Comparison of ENCODE assay signal across 13 cellular contexts in genomic region chr4:40559585-40560465, GRCh38.
DNase-seq lines count a peak whose midpoint lies in the region; ATAC-seq and TF ChIP-seq lines count a peak whose summit lies in the region.
"Had no signal": no experiment of that assay in that cellular context is flagged by ENCODE, and none has a peak within 500 bp of the region (broad histone marks: within the 10 kb centered on the region; RNA-seq: fewer than 3 reads in every experiment).

No MANE protein-coding gene starts in this region.

- TF ChIP-seq CTCF in testis (IDR thresholded peaks at IDR 0.05) (no peak), nephron progenitor cell (IDR thresholded peaks at IDR 0.05) (no peak), ascending aorta (IDR thresholded peaks at IDR 0.05) (no peak)

- ATAC-seq in activated CD8-positive, alpha-beta memory T cell treated with anti-CD3 and anti-CD28 coated beads, Interleukin-2, amount 10 ng/mL, durations not matched to agents 7 days and 5 days: peak; percentile 23
- ATAC-seq in HG02981 (IDR thresholded peaks at IDR 0.05; ENCODE audit: unreplicated experiment): peak; percentile 69
- no peak for ATAC-seq in HG03095 (IDR thresholded peaks at IDR 0.05; ENCODE audit: unreplicated experiment)

- no peaks in the 10 kb centered on the region for H3K36me3 ChIP-seq in testis (ENCODE audit: low read depth, missing control alignments)
- no peaks in the 10 kb centered on the region for H3K36me3 ChIP-seq in ascending aorta
- H3K36me3 ChIP-seq: brain microvascular endothelial cell had no signal

- peaks cover 14% of the 10 kb centered on the region for H3K4me1 ChIP-seq in testis
- no peaks in the 10 kb centered on the region for H3K4me1 ChIP-seq in ascending aorta

- 40% methylated on average over 5 of the region's 5 CpGs for WGBS in testis, 2 donors

- no peak overlapping the region for H3K4me3 Mint-ChIP-seq in activated CD8-positive, alpha-beta memory T cell treated with anti-CD3 and anti-CD28 coated beads, Interleukin-2, amount 10 ng/mL, durations not matched to agents 7 days and 5 days
- no peak overlapping the region for H3K4me3 Mint-ChIP-seq in dendritic cell treated with granulocyte-macrophage colony-stimulating factor and Interleukin-4, amounts not matched to agents 40 ng/mL and 50 ng/mL, for 4 days
- H3K4me3 Mint-ChIP-seq in nephron progenitor cell: no peak overlapping the region

- H3K27me3 ChIP-seq in testis: no peaks in the 10 kb centered on the region
- H3K27me3 ChIP-seq in ascending aorta: no peaks in the 10 kb centered on the region
- H3K27me3 ChIP-seq: brain microvascular endothelial cell had no signal

- H3K27me3 Mint-ChIP-seq in activated CD8-positive, alpha-beta memory T cell treated with anti-CD3 and anti-CD28 coated beads, Interleukin-2, amount 10 ng/mL, durations not matched to agents 7 days and 5 days: peaks cover 2% of the 10 kb centered on the region
- no peaks in the 10 kb centered on the region for H3K27me3 Mint-ChIP-seq in dendritic cell treated with granulocyte-macrophage colony-stimulating factor and Interleukin-4, amounts not matched to agents 40 ng/mL and 50 ng/mL, for 4 days
- no peaks in the 10 kb centered on the region for H3K27me3 Mint-ChIP-seq in nephron progenitor cell (ENCODE audit: low read depth, poor library complexity)

- H3K27ac Mint-ChIP-seq in activated CD8-positive, alpha-beta memory T cell treated with anti-CD3 and anti-CD28 coated beads, Interleukin-2, amount 10 ng/mL, durations not matched to agents 7 days and 5 days: no peak overlapping the region
- H3K27ac Mint-ChIP-seq in dendritic cell treated with granulocyte-macrophage colony-stimulating factor and Interleukin-4, amounts not matched to agents 40 ng/mL and 50 ng/mL, for 4 days: peak overlapping the region; percentile 87
- no peak overlapping the region for H3K27ac Mint-ChIP-seq in nephron progenitor cell

- H3K4me1 Mint-ChIP-seq in activated CD8-positive, alpha-beta memory T cell treated with anti-CD3 and anti-CD28 coated beads, Interleukin-2, amount 10 ng/mL, durations not matched to agents 7 days and 5 days: peaks cover 30% of the 10 kb centered on the region
- peaks cover 68% of the 10 kb centered on the region for H3K4me1 Mint-ChIP-seq in dendritic cell treated with granulocyte-macrophage colony-stimulating factor and Interleukin-4, amounts not matched to agents 40 ng/mL and 50 ng/mL, for 4 days (ENCODE audit: low read depth)
- H3K4me1 Mint-ChIP-seq in nephron progenitor cell: peaks cover 36% of the 10 kb centered on the region

- H3K9me3 ChIP-seq in testis: no peaks in the 10 kb centered on the region
- H3K9me3 ChIP-seq in ascending aorta: no peaks in the 10 kb centered on the region

- no peak for DNase-seq in activated CD8-positive, alpha-beta memory T cell treated with anti-CD3 and anti-CD28 coated beads, Interleukin-2, amount 10 ng/mL, durations not matched to agents 7 days and 5 days
- no peak for DNase-seq in activated CD8-positive, alpha-beta memory T cell treated with anti-CD3 and anti-CD28 coated beads, Interleukin-2, amount 50 U/mL, for 48 hours
- peak; percentile 37 for DNase-seq in testis
- DNase-seq in nephron progenitor cell: no peak
- no peak for DNase-seq in ascending aorta (ENCODE audit: low spot score in 2 of 2)
- DNase-seq: activated CD4-positive, CD25-positive, alpha-beta regulatory T cell treated with anti-CD3 and anti-CD28 coated beads, Interleukin-2, amount 50 U/mL, for 72 hours; brain microvascular endothelial cell; glutamatergic neuron; NCI-H774; stimulated activated naive CD4-positive, alpha-beta T cell had no signal

- intact Hi-C loops in dendritic cell treated with granulocyte-macrophage colony-stimulating factor and Interleukin-4, amounts not matched to agents 40 ng/mL and 50 ng/mL, for 4 days (cut with micrococcal nuclease): loop anchor here (5.0 kb wide), 1 partner anchor 67 kb away; the partner anchor contains the start of gene RBM47
- intact Hi-C loops in testis (cut with DNase I; ENCODE audit: low total_unique reads) (no loop called here), ascending aorta (cut with DNase I) (no loop called here)

- peaks cover 2% of the 10 kb centered on the region for H3K36me3 Mint-ChIP-seq in activated CD8-positive, alpha-beta memory T cell treated with anti-CD3 and anti-CD28 coated beads, Interleukin-2, amount 10 ng/mL, durations not matched to agents 7 days and 5 days
- peaks cover 60% of the 10 kb centered on the region for H3K36me3 Mint-ChIP-seq in dendritic cell treated with granulocyte-macrophage colony-stimulating factor and Interleukin-4, amounts not matched to agents 40 ng/mL and 50 ng/mL, for 4 days (ENCODE audit: low read depth)
- no peaks in the 10 kb centered on the region for H3K36me3 Mint-ChIP-seq in nephron progenitor cell (ENCODE audit: low read depth)

- no peaks in the 10 kb centered on the region for H3K9me3 Mint-ChIP-seq in activated CD8-positive, alpha-beta memory T cell treated with anti-CD3 and anti-CD28 coated beads, Interleukin-2, amount 10 ng/mL, durations not matched to agents 7 days and 5 days (ENCODE audit: low read depth)
- H3K9me3 Mint-ChIP-seq in dendritic cell treated with granulocyte-macrophage colony-stimulating factor and Interleukin-4, amounts not matched to agents 40 ng/mL and 50 ng/mL, for 4 days: no peaks in the 10 kb centered on the region
- no peaks in the 10 kb centered on the region for H3K9me3 Mint-ChIP-seq in nephron progenitor cell

- CTCF ChIA-PET in activated CD8-positive, alpha-beta memory T cell treated with anti-CD3 and anti-CD28 coated beads, Interleukin-2, amount 10 ng/mL, durations not matched to agents 7 days and 5 days (lab: Charles Lee): interaction anchor here (0.6 kb wide), 1 partner anchor 116 kb away, joined by 3 read pairs; no protein-coding TSS in a partner anchor

- H3K4me3 ChIP-seq in testis (no peak overlapping the region), ascending aorta (no peak overlapping the region)

- TF ChIP-seq POLR2A in testis (IDR thresholded peaks at IDR 0.05): no peak

- peak overlapping the region in 1 of 2 donors; percentile 21 for H3K27ac ChIP-seq in testis
- no peak overlapping the region for H3K27ac ChIP-seq in ascending aorta
- H3K27ac ChIP-seq: brain microvascular endothelial cell had no signal
